In genomic region chr6:44858998-44859397, GRCh38 we compare ENCODE assay signal across 21 cellular contexts.
DNase-seq lines count a peak whose midpoint lies in the region; ATAC-seq and TF ChIP-seq lines count a peak whose summit lies in the region.
"Had no signal": no experiment of that assay in that cellular context is flagged by ENCODE, and none has a peak within 500 bp of the region (broad histone marks: within the 10 kb centered on the region; RNA-seq: fewer than 3 reads in every experiment).

No MANE protein-coding gene starts in this region.

- H3K36me3 Mint-ChIP-seq in CD8-positive, alpha-beta T cell, result peaks cover 23% of the 10 kb centered on the region

- H3K4me3 ChIP-seq in CD8-positive, alpha-beta T cell (ENCODE audit: low read depth, low read length), result no peak overlapping the region
- no peak overlapping the region for H3K4me3 ChIP-seq in HEK293 (ENCODE audit: low read depth, low read length)
- no peak overlapping the region for H3K4me3 ChIP-seq in aorta (ENCODE audit: low read length in 2 of 2)
- no peak overlapping the region for H3K4me3 ChIP-seq in coronary artery
- no peak overlapping the region for H3K4me3 ChIP-seq in adrenal gland
- H3K4me3 ChIP-seq: gastrocnemius medialis had no signal

- CTCF ChIA-PET in CD8-positive, alpha-beta T cell (lab: Charles Lee), result interaction anchor here (0.7 to 1.1 kb wide), 2 partner anchors 117 to 297 kb away, joined by 3 read pairs; no protein-coding TSS in a partner anchor
- CTCF ChIA-PET in HEK293 (lab: Yijun Ruan, JAX), result interaction anchor here (1.4 kb wide), 1 partner anchor 855 kb away, joined by 3 read pairs; no protein-coding TSS in a partner anchor

- no peaks in the 10 kb centered on the region for H3K36me3 ChIP-seq in CD8-positive, alpha-beta T cell (ENCODE audit: insufficient read depth, low read length)
- no peaks in the 10 kb centered on the region for H3K36me3 ChIP-seq in HEK293 (ENCODE audit: control insufficient read depth in 2 of 2, insufficient read depth in 1 of 2, low read length in 2 of 2)
- no peaks in the 10 kb centered on the region for H3K36me3 ChIP-seq in aorta (ENCODE audit: control insufficient read depth in 1 of 2, insufficient read depth in 2 of 2, low read length in 1 of 2)
- no peaks in the 10 kb centered on the region for H3K36me3 ChIP-seq in adrenal gland (replicated peaks in 1 of 2)
- H3K36me3 ChIP-seq: gastrocnemius medialis had no signal

- no peaks in the 10 kb centered on the region for H3K9me3 ChIP-seq in CD8-positive, alpha-beta T cell (ENCODE audit: low read length)
- no peaks in the 10 kb centered on the region for H3K9me3 ChIP-seq in HEK293 (ENCODE audit: control insufficient read depth, insufficient read depth, low read depth, low read length)
- H3K9me3 ChIP-seq in aorta (ENCODE audit: control insufficient read depth, low read length), result no peaks in the 10 kb centered on the region
- H3K9me3 ChIP-seq in adrenal gland (replicated peaks in 1 of 3), result no peaks in the 10 kb centered on the region
- H3K9me3 ChIP-seq: gastrocnemius medialis had no signal

- H3K4me1 ChIP-seq in CD8-positive, alpha-beta T cell (ENCODE audit: insufficient read depth, low read length), result peaks cover 32% of the 10 kb centered on the region
- H3K4me1 ChIP-seq in HEK293 (ENCODE audit: control insufficient read depth, insufficient read depth, low read length), result peaks cover 10% of the 10 kb centered on the region; the same call in 1 of the 2 replicates
- H3K4me1 ChIP-seq in aorta (ENCODE audit: control insufficient read depth in 1 of 2, insufficient read depth in 2 of 2, low read length in 2 of 2), result no peaks in the 10 kb centered on the region
- peaks cover 13 to 26% of the 10 kb centered on the region in 2 donors for H3K4me1 ChIP-seq in adrenal gland (replicated peaks in 1 of 2)
- H3K4me1 ChIP-seq: gastrocnemius medialis had no signal

- no peaks in the 10 kb centered on the region for H3K9me3 Mint-ChIP-seq in CD8-positive, alpha-beta T cell

- no peak overlapping the region for H3K27ac ChIP-seq in CD8-positive, alpha-beta T cell (ENCODE audit: low read depth, low read length)
- H3K27ac ChIP-seq in HEK293 (ENCODE audit: extremely low read depth, low read depth, low read length) (no peak overlapping the region), VCaP (peak overlapping the region; percentile 38), aorta (ENCODE audit: low read depth in 1 of 2, low read length in 2 of 2) (no peak overlapping the region), coronary artery (no peak overlapping the region), adrenal gland (no peak overlapping the region)
- H3K27ac ChIP-seq: gastrocnemius medialis had no signal

- TF ChIP-seq POLR2A in adrenal gland (IDR thresholded peaks at IDR 0.05), result no peak

- H3K27me3 ChIP-seq in CD8-positive, alpha-beta T cell (ENCODE audit: insufficient read depth, low read length), result no peaks in the 10 kb centered on the region
- no peaks in the 10 kb centered on the region for H3K27me3 ChIP-seq in aorta (ENCODE audit: control insufficient read depth in 1 of 2, insufficient read depth in 2 of 2, low read length in 1 of 2)
- H3K27me3 ChIP-seq in adrenal gland, result no peaks in the 10 kb centered on the region
- H3K27me3 ChIP-seq: gastrocnemius medialis had no signal

- no peak overlapping the region for H3K4me3 Mint-ChIP-seq in CD8-positive, alpha-beta T cell
- H3K4me3 Mint-ChIP-seq: activated naive CD8-positive, alpha-beta T cell treated with anti-CD3 and anti-CD28 coated beads, Interleukin-2, amount 10 ng/mL, durations not matched to agents 7 days and 5 days; activated T-helper 1 cell treated with anti-CD3 and anti-CD28 coated beads, Interleukin-12 subunit alpha, Interleukin-12 subunit beta, Interleukin-2, Interleukin-4 antibody, amounts not matched to agents 30 ng/mL and 10 ng/mL and 1 ng/mL, durations not matched to agents 14 hours and 24 hours and 36 hours; B cell; H9; T-helper 2 cell treated with Interferon-gamma antibody and Interleukin-4, amounts not matched to agents 5 μg/mL and 100 μg/mL, for 36 hours had no signal

- ATAC-seq in CD8-positive, alpha-beta T cell, result peak; percentile 64
- ATAC-seq in GM21526 (IDR thresholded peaks at IDR 0.05; ENCODE audit: low FRiP score, unreplicated experiment) (no peak), aorta (ENCODE audit: low FRiP score) (no peak)
- ATAC-seq: gastrocnemius medialis, left lobe of liver had no signal

- no peak for TF ChIP-seq CTCF in CD8-positive, alpha-beta T cell (IDR thresholded peaks at IDR 0.05)
- TF ChIP-seq CTCF in HEK293 (tag by site-specific recombination; IDR thresholded peaks at IDR 0.05) (no peak), VCaP (conservative IDR thresholded peaks at IDR 0.05) (no peak), coronary artery (IDR thresholded peaks at IDR 0.05) (no peak), adrenal gland (IDR thresholded peaks at IDR 0.05) (no peak)

- no peak for DNase-seq in CD8-positive, alpha-beta T cell
- peak; percentile 56 for DNase-seq in iris pigment epithelial cell (ENCODE audit: low read depth)
- DNase-seq in aorta, result no peak
- no peak for DNase-seq in coronary artery (ENCODE audit: low spot score)
- DNase-seq in adrenal gland, result no peak
- DNase-seq: activated CD4-positive, CD25-positive, alpha-beta regulatory T cell; activated naive CD8-positive, alpha-beta T cell treated with anti-CD3 and anti-CD28 coated beads, Interleukin-2, amount 10 ng/mL, durations not matched to agents 7 days and 5 days; cerebellar nuclear complex; gastrocnemius medialis; H9; KG1; NCI-H1436; NCI-H226; stimulated activated CD4-positive, alpha-beta T cell treated with anti-CD3 and anti-CD28 coated beads, Interleukin-2, amount 100 ng/mL, for 48 hours had no signal

- intact Hi-C loops in CD8-positive, alpha-beta T cell (cut with DNase I, micrococcal nuclease), result loop anchor here (2.0 to 10.0 kb wide), 3 partner anchors 558 to 856 kb away; no protein-coding TSS in a partner anchor
- intact Hi-C loops in aorta (cut with DNase I), result no loop called here
- intact Hi-C loops in adrenal gland (cut with DNase I), result no loop called here

- H3K4me1 Mint-ChIP-seq in CD8-positive, alpha-beta T cell (ENCODE audit: low read depth), result peaks cover 61% of the 10 kb centered on the region
- H3K4me1 Mint-ChIP-seq: B cell, H9 had no signal

- POLR2A ChIA-PET in CD8-positive, alpha-beta T cell (lab: Charles Lee), result no interaction called here
- POLR2A ChIA-PET in HEK293 (lab: Yijun Ruan, JAX), result no interaction called here

- H3K27ac Mint-ChIP-seq in CD8-positive, alpha-beta T cell, result no peak overlapping the region
- H3K27ac Mint-ChIP-seq: activated naive CD8-positive, alpha-beta T cell treated with anti-CD3 and anti-CD28 coated beads, Interleukin-2, amount 10 ng/mL, durations not matched to agents 7 days and 5 days; activated T-helper 1 cell treated with anti-CD3 and anti-CD28 coated beads, Interleukin-12 subunit alpha, Interleukin-12 subunit beta, Interleukin-2, Interleukin-4 antibody, amounts not matched to agents 30 ng/mL and 10 ng/mL and 1 ng/mL, durations not matched to agents 14 hours and 24 hours and 36 hours; B cell; H9; T-helper 2 cell treated with Interferon-gamma antibody and Interleukin-4, amounts not matched to agents 5 μg/mL and 100 μg/mL, for 36 hours had no signal

- no peaks in the 10 kb centered on the region for H3K27me3 Mint-ChIP-seq in CD8-positive, alpha-beta T cell (ENCODE audit: low read depth)
- H3K27me3 Mint-ChIP-seq: activated naive CD8-positive, alpha-beta T cell treated with anti-CD3 and anti-CD28 coated beads, Interleukin-2, amount 10 ng/mL, durations not matched to agents 7 days and 5 days; B cell had no signal

TF ChIP-seq in HEK293, 187 proteins besides CTCF, POLR2A, EP300 and RAD21 (continues in another document):
- no peak for TF ChIP-seq ZNF555 (tag by site-specific recombination; conservative IDR thresholded peaks at IDR 0.05)
- no peak for TF ChIP-seq PATZ1 (tag by site-specific recombination; IDR thresholded peaks at IDR 0.05)
- TF ChIP-seq PRDM10 (tag by site-specific recombination; IDR thresholded peaks at IDR 0.05), result peak; percentile 36; the same call in 1 of the 2 replicates

Comparison
In these comparisons a context has a peak if more than half of its experiments do, and no peak if none do; other contexts are left out.
1. intact Hi-C loops: an anchor here in CD8-positive, alpha-beta T cell (2.0 to 10.0 kb wide); none called in aorta and adrenal gland.